Comparison of ENCODE assay signal across 18 cellular contexts in the genomic region with DNA sequence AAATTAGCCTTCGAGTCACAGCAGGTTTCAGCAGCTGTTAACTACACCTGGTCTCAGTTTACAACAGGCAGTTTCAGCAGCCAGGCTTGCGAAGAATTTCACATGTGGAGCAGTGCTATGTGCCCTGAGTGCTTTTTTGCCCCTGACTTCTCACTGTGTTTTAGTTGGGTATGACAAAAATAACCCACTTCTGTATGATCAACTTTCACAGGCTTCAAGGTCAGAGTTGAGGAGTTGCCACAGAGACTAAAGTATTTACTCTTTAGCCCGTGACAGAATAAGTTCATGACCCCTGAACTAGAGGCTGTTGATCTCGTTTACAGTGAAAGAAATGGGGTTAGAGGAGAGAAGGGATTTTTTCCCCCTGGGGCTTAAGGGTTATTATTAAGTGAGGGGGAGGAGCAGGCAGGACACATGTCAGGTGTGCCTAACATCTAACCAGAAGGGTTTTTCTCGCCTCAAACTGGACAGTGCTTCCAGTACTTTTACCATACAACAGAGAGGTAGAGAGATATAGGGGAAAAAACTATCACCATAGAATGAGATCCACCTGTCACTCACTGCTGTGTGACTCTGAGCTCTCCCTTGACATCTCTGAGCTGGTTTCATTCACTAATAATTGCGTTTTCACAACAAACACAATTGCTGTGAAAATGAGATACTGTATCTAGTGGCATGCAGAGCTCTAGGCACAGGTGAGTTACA. TPM values are rescaled to one million over a fixed set of nuclear protein-coding genes. Genes with fewer than 3 reads are reported as not detected.
DNase-seq lines count a peak whose midpoint lies in the region; ATAC-seq and TF ChIP-seq lines count a peak whose summit lies in the region.
"Had no signal": no experiment of that assay in that cellular context is flagged by ENCODE, and none has a peak within 500 bp of the region (broad histone marks: within the 10 kb centered on the region; RNA-seq: fewer than 3 reads in every experiment).

No MANE protein-coding gene starts in this region.

- peaks cover 15% of the 10 kb centered on the region for H3K27me3 ChIP-seq in OCI-LY3 (ENCODE audit: low read depth, low read length)

- POLR2A ChIA-PET in activated CD8-positive, alpha-beta T cell treated with anti-CD3 and anti-CD28 coated beads for 36 hours (lab: Charles Lee), result no interaction called here

- peak overlapping the region; percentile 37 for H3K27ac Mint-ChIP-seq in progenitor cell of endocrine pancreas
- H3K27ac Mint-ChIP-seq in activated CD8-positive, alpha-beta T cell treated with anti-CD3 and anti-CD28 coated beads for 36 hours, result no peak overlapping the region
- H3K27ac Mint-ChIP-seq in mesothelial cell of epicardium, result no peak overlapping the region
- H3K27ac Mint-ChIP-seq: CD14-positive monocyte; dendritic cell treated with granulocyte-macrophage colony-stimulating factor and Interleukin-4, amounts not matched to agents 40 ng/mL and 50 ng/mL, for 4 days; stimulated activated naive CD8-positive, alpha-beta T cell treated with anti-CD3 and anti-CD28 coated beads, Interleukin-15, Interleukin-2, amounts not matched to agents 100 ng/mL and 50 ng/mL, for 24 hours had no signal

- peaks cover 32% of the 10 kb centered on the region for H3K4me1 Mint-ChIP-seq in progenitor cell of endocrine pancreas (ENCODE audit: low read depth)
- no peaks in the 10 kb centered on the region for H3K4me1 Mint-ChIP-seq in activated CD8-positive, alpha-beta T cell treated with anti-CD3 and anti-CD28 coated beads for 36 hours (ENCODE audit: low read depth)
- peaks cover 6% of the 10 kb centered on the region for H3K4me1 Mint-ChIP-seq in mesothelial cell of epicardium

- peak overlapping the region; percentile 21; the same call in 1 of the 2 replicates for H3K4me2 ChIP-seq in OCI-LY3 (ENCODE audit: low read length)

- H3K4me3 ChIP-seq in OCI-LY3 (ENCODE audit: low read length), result no peak overlapping the region
- H3K4me3 ChIP-seq: spleen, vagina had no signal

- H3K9me3 ChIP-seq in OCI-LY3 (ENCODE audit: insufficient read depth, low read length), result no peaks in the 10 kb centered on the region
- H3K9me3 ChIP-seq: vagina had no signal

- intact Hi-C loops in activated CD8-positive, alpha-beta T cell treated with anti-CD3 and anti-CD28 coated beads for 36 hours (cut with micrococcal nuclease), result no loop called here

- H3K27me3 Mint-ChIP-seq in progenitor cell of endocrine pancreas (no peaks in the 10 kb centered on the region), mesothelial cell of epicardium (ENCODE audit: low read depth) (peaks cover 68% of the 10 kb centered on the region)
- peaks cover 53% of the 10 kb centered on the region for H3K27me3 Mint-ChIP-seq in activated CD8-positive, alpha-beta T cell treated with anti-CD3 and anti-CD28 coated beads for 36 hours

- no peaks in the 10 kb centered on the region for H3K79me2 ChIP-seq in OCI-LY3 (ENCODE audit: low read length)

- H3K36me3 ChIP-seq in OCI-LY3 (replicated peaks; ENCODE audit: low read depth, low read length), result no peaks in the 10 kb centered on the region
- H3K36me3 ChIP-seq: spleen, vagina had no signal

- no peaks in the 10 kb centered on the region for H3K36me3 Mint-ChIP-seq in progenitor cell of endocrine pancreas (ENCODE audit: insufficient read depth)
- H3K36me3 Mint-ChIP-seq in activated CD8-positive, alpha-beta T cell treated with anti-CD3 and anti-CD28 coated beads for 36 hours (ENCODE audit: low read depth), result no peaks in the 10 kb centered on the region
- no peaks in the 10 kb centered on the region for H3K36me3 Mint-ChIP-seq in mesothelial cell of epicardium
- H3K36me3 Mint-ChIP-seq: CD14-positive monocyte had no signal

- H3K9ac ChIP-seq in OCI-LY3 (ENCODE audit: low read length), result no peak overlapping the region

- H3K9me3 Mint-ChIP-seq in progenitor cell of endocrine pancreas (ENCODE audit: low read depth), result no peaks in the 10 kb centered on the region
- H3K9me3 Mint-ChIP-seq in activated CD8-positive, alpha-beta T cell treated with anti-CD3 and anti-CD28 coated beads for 36 hours, result peaks cover 5% of the 10 kb centered on the region
- peaks cover 4% of the 10 kb centered on the region for H3K9me3 Mint-ChIP-seq in mesothelial cell of epicardium
- H3K9me3 Mint-ChIP-seq: dendritic cell treated with granulocyte-macrophage colony-stimulating factor and Interleukin-4, amounts not matched to agents 40 ng/mL and 50 ng/mL, for 4 days; stimulated activated naive CD8-positive, alpha-beta T cell treated with anti-CD3 and anti-CD28 coated beads, Interleukin-15, Interleukin-2, amounts not matched to agents 100 ng/mL and 50 ng/mL, for 24 hours had no signal

- no peaks in the 10 kb centered on the region for H4K20me1 ChIP-seq in OCI-LY3 (ENCODE audit: insufficient read depth, low read length)

- CTCF ChIA-PET in activated CD8-positive, alpha-beta T cell treated with anti-CD3 and anti-CD28 coated beads for 36 hours (lab: Charles Lee), result no interaction called here

- no peak for TF ChIP-seq CTCF in OCI-LY3 (IDR thresholded peaks at IDR 0.05; ENCODE audit: low read depth, low read length)
- no peak for TF ChIP-seq CTCF in progenitor cell of endocrine pancreas (IDR thresholded peaks at IDR 0.05; ENCODE audit: unreplicated experiment)
- TF ChIP-seq CTCF in activated CD8-positive, alpha-beta T cell treated with anti-CD3 and anti-CD28 coated beads for 36 hours (IDR thresholded peaks at IDR 0.05), result no peak
- no peak for TF ChIP-seq CTCF in mesothelial cell of epicardium (IDR thresholded peaks at IDR 0.05; ENCODE audit: unreplicated experiment)

- H2AFZ ChIP-seq in OCI-LY3 (ENCODE audit: low read depth, low read length), result no peak overlapping the region

- peak; percentile 68 for ATAC-seq in GM18868 (IDR thresholded peaks at IDR 0.05; ENCODE audit: unreplicated experiment)
- ATAC-seq in HG02759 (IDR thresholded peaks at IDR 0.05; ENCODE audit: unreplicated experiment), result peak; percentile 83
- ATAC-seq in activated CD8-positive, alpha-beta T cell treated with anti-CD3 and anti-CD28 coated beads for 36 hours, result no peak

- no peak for DNase-seq in progenitor cell of endocrine pancreas (ENCODE audit: low spot score, unreplicated experiment)
- no peak for DNase-seq in activated CD8-positive, alpha-beta T cell treated with anti-CD3 and anti-CD28 coated beads for 36 hours
- no peak for DNase-seq in middle frontal gyrus (ENCODE audit: extremely low spot score, low spot score)
- no peak for DNase-seq in mesothelial cell of epicardium (ENCODE audit: low spot score in 2 of 2, unreplicated experiment in 2 of 2)
- DNase-seq: activated gamma-delta T cell treated with Interleukin-2 at 50 U/mL for 16 hours, DMS53, kidney, NCI-H1436, NCI-H524 treated with DMSO at 0.1 percent for 48 hours, spleen had no signal

- H3K4me3 Mint-ChIP-seq in progenitor cell of endocrine pancreas (ENCODE audit: low read depth), result no peak overlapping the region
- H3K4me3 Mint-ChIP-seq in activated CD8-positive, alpha-beta T cell treated with anti-CD3 and anti-CD28 coated beads for 36 hours, result no peak overlapping the region
- no peak overlapping the region for H3K4me3 Mint-ChIP-seq in mesothelial cell of epicardium
- H3K4me3 Mint-ChIP-seq: dendritic cell treated with granulocyte-macrophage colony-stimulating factor and Interleukin-4, amounts not matched to agents 40 ng/mL and 50 ng/mL, for 4 days; stimulated activated naive CD8-positive, alpha-beta T cell treated with anti-CD3 and anti-CD28 coated beads, Interleukin-15, Interleukin-2, amounts not matched to agents 100 ng/mL and 50 ng/mL, for 24 hours had no signal

- no peak overlapping the region for H3K27ac ChIP-seq in OCI-LY3 (ENCODE audit: low read length)
- H3K27ac ChIP-seq: RWPE1, spleen, vagina had no signal

- 0 out of 2 replicates have a peak, but pooled peaks cover 3% of the 10 kb centered on the region for H3K4me1 ChIP-seq in OCI-LY3 (ENCODE audit: low read length)

RNA-seq across cellular contexts. Expression of a gene that starts 14.0 kb away (rescaled TPM):
- total RNA-seq in progenitor cell of endocrine pancreas, result 51.8 and 56.9 TPM in 2 replicates
- total RNA-seq in activated CD8-positive, alpha-beta T cell treated with anti-CD3 and anti-CD28 coated beads for 36 hours, result 10 to 100 TPM; 80.1 to 83.5 TPM
- total RNA-seq in mesothelial cell of epicardium, result 35.5 to 40.3 TPM (median 39.3 TPM) in 3 replicates
